In genomic region chr16:89241187-89242003, GRCh38 we compare ENCODE assay signal across 1 cellular context.
TF ChIP-seq lines count a peak whose summit lies in the region.

No MANE protein-coding gene starts in this region.

TF ChIP-seq in HepG2, 621 proteins besides CTCF, POLR2A, EP300 and RAD21 (continued from another document and continues in another):
- TF ChIP-seq BCLAF1 (IDR thresholded peaks at IDR 0.05) (no peak), TBX3 (IDR thresholded peaks at IDR 0.05; ENCODE audit: borderline replicate concordance) (no peak), DPF2 (CRISPR knock-in tag; IDR thresholded peaks at IDR 0.05; ENCODE audit: borderline replicate concordance, low read depth) (no peak), TFE3 (CRISPR knock-in tag; IDR thresholded peaks at IDR 0.05) (0 out of 2 replicates have a peak, but pooled peaks have one; percentile 46), TARDBP (CRISPR knock-in tag; IDR thresholded peaks at IDR 0.05) (peak; percentile 91), PREB (CRISPR knock-in tag; IDR thresholded peaks at IDR 0.05) (no peak; the same call in 1 of the 2 replicates), MEIS2 (CRISPR knock-in tag; IDR thresholded peaks at IDR 0.05) (peak; percentile 90), ZNF563 (CRISPR knock-in tag; IDR thresholded peaks at IDR 0.05) (0 out of 2 replicates have a peak, but pooled peaks have one; percentile 72), FOXM1 (CRISPR knock-in tag; IDR thresholded peaks at IDR 0.05) (no peak), ZFP90 (CRISPR knock-in tag; IDR thresholded peaks at IDR 0.05; ENCODE audit: borderline replicate concordance) (peak; percentile 98), LRRFIP1 (CRISPR knock-in tag; conservative IDR thresholded peaks at IDR 0.05) (no peak), ZSCAN29 (CRISPR knock-in tag; conservative IDR thresholded peaks at IDR 0.05) (peak; percentile 62; the same call in 1 of the 2 replicates), PITX1 (CRISPR knock-in tag; IDR thresholded peaks at IDR 0.05) (no peak), SSRP1 (CRISPR knock-in tag; IDR thresholded peaks at IDR 0.05) (peak; percentile 79; the same call in 1 of the 2 replicates), SNAPC2 (CRISPR knock-in tag; IDR thresholded peaks at IDR 0.05) (0 out of 2 replicates have a peak, but pooled peaks have one; percentile 60), ZNF350 (CRISPR knock-in tag; IDR thresholded peaks at IDR 0.05; ENCODE audit: borderline replicate concordance, low read depth) (peak; percentile 97), KDM6A (CRISPR knock-in tag; IDR thresholded peaks at IDR 0.05; ENCODE audit: low read depth) (no peak), HHEX (CRISPR knock-in tag; IDR thresholded peaks at IDR 0.05) (no peak), ZBTB25 (CRISPR knock-in tag; IDR thresholded peaks at IDR 0.05) (peak; percentile 96), MED8 (CRISPR knock-in tag; IDR thresholded peaks at IDR 0.05; ENCODE audit: insufficient replicate concordance) (peak; percentile 46), NCOA1 (CRISPR knock-in tag; IDR thresholded peaks at IDR 0.05) (peak; percentile 54; the same call in 1 of the 2 replicates), CENPBD1 (CRISPR knock-in tag; IDR thresholded peaks at IDR 0.05; ENCODE audit: borderline replicate concordance, low read depth) (no peak), FOSL2 (CRISPR knock-in tag; IDR thresholded peaks at IDR 0.05) (peak; percentile 54), ISX (CRISPR knock-in tag; conservative IDR thresholded peaks at IDR 0.05) (peak; percentile 84), ERF (CRISPR knock-in tag; IDR thresholded peaks at IDR 0.05) (peak; percentile 93), ZNF280B (CRISPR knock-in tag; IDR thresholded peaks at IDR 0.05; ENCODE audit: borderline replicate concordance) (peak; percentile 80; the same call in 1 of the 2 replicates), PHF20 (CRISPR knock-in tag; IDR thresholded peaks at IDR 0.05) (peak; percentile 96), ZNF253 (CRISPR knock-in tag; IDR thresholded peaks at IDR 0.05; ENCODE audit: borderline replicate concordance) (no peak), HOMEZ (CRISPR knock-in tag; IDR thresholded peaks at IDR 0.05; ENCODE audit: low read depth) (peak; percentile 32; the same call in 1 of the 2 replicates), E2F5 (CRISPR knock-in tag; conservative IDR thresholded peaks at IDR 0.05) (no peak), SIN3B (IDR thresholded peaks at IDR 0.05; ENCODE audit: low read length) (0 out of 2 replicates have a peak, but pooled peaks have one; percentile 72), ZNF414 (CRISPR knock-in tag; IDR thresholded peaks at IDR 0.05) (peak; percentile 92), DRAP1 (CRISPR knock-in tag; IDR thresholded peaks at IDR 0.05) (peak; percentile 63; the same call in 1 of the 2 replicates), ZMAT5 (CRISPR knock-in tag; IDR thresholded peaks at IDR 0.05; ENCODE audit: borderline replicate concordance, low read depth) (no peak), TSC22D2 (CRISPR knock-in tag; IDR thresholded peaks at IDR 0.05; ENCODE audit: borderline replicate concordance) (peak; percentile 66; the same call in 1 of the 2 replicates), ZNF761 (CRISPR knock-in tag; conservative IDR thresholded peaks at IDR 0.05) (0 out of 2 replicates have a peak, but pooled peaks have one; percentile 40), ZFP36 (IDR thresholded peaks at IDR 0.05; ENCODE audit: borderline replicate concordance, low read depth, low read length, partially characterized antibody) (no peak), IKZF4 (CRISPR knock-in tag; IDR thresholded peaks at IDR 0.05; ENCODE audit: borderline replicate concordance, low read depth, not compliant biosample characterization) (no peak), ETV6 (CRISPR knock-in tag; conservative IDR thresholded peaks at IDR 0.05) (peak; percentile 88), ZBTB21 (CRISPR knock-in tag; IDR thresholded peaks at IDR 0.05) (peak; percentile 25; the same call in 1 of the 2 replicates), ZNF432 (CRISPR knock-in tag; IDR thresholded peaks at IDR 0.05; ENCODE audit: borderline replicate concordance) (no peak), POLR2G (IDR thresholded peaks at IDR 0.05; ENCODE audit: low read depth, low read length) (peak; percentile 89), ATF7-NPFF (CRISPR knock-in tag; IDR thresholded peaks at IDR 0.05; ENCODE audit: low read depth) (peak; percentile 61), ZNF20 (CRISPR knock-in tag; IDR thresholded peaks at IDR 0.05) (0 out of 2 replicates have a peak, but pooled peaks have one; percentile 68), YEATS4 (CRISPR knock-in tag; IDR thresholded peaks at IDR 0.05; ENCODE audit: borderline replicate concordance) (peak; percentile 94), MYPOP (CRISPR knock-in tag; IDR thresholded peaks at IDR 0.05) (peak; percentile 80; the same call in 1 of the 2 replicates), HNRNPK (IDR thresholded peaks at IDR 0.05; ENCODE audit: low read depth, low read length, poor library complexity, severe bottlenecking) (peak; percentile 98), ZBTB7A (CRISPR knock-in tag; IDR thresholded peaks at IDR 0.05) (no peak), NPAS2 (CRISPR knock-in tag; IDR thresholded peaks at IDR 0.05; ENCODE audit: borderline replicate concordance) (no peak)
